31 cellular contexts compared by ENCODE assay signal in genomic region chr2:207477896-207478295, GRCh38.
"Had no signal": no experiment of that assay in that cellular context is flagged by ENCODE, and none has a peak within 500 bp of the region (broad histone marks: within the 10 kb centered on the region; RNA-seq: fewer than 3 reads in every experiment).

No MANE protein-coding gene starts in this region.

- H3K36me3 ChIP-seq: ascending aorta, cardiac muscle cell, MG63, WERI-Rb-1 had no signal

- H3K4me3 ChIP-seq: ascending aorta, cardiac muscle cell, MG63 had no signal

- DNase-seq: activated CD4-positive, alpha-beta memory T cell treated with anti-CD3 and anti-CD28 coated beads, Interleukin-2, amount 10 ng/mL, durations not matched to agents 7 days and 5 days; activated CD4-positive, alpha-beta T cell treated with anti-CD3 and anti-CD28 coated beads for 1 hour; activated CD4-positive, alpha-beta T cell treated with anti-CD3 and anti-CD28 coated beads for 48 hours; activated CD4-positive, CD25-positive, alpha-beta regulatory T cell; activated CD8-positive, alpha-beta memory T cell treated with anti-CD3 and anti-CD28 coated beads for 24 hours; activated CD8-positive, alpha-beta memory T cell treated with anti-CD3 and anti-CD28 coated beads, Interleukin-2, amount 10 ng/mL, durations not matched to agents 7 days and 5 days; activated CD8-positive, alpha-beta memory T cell treated with anti-CD3 and anti-CD28 coated beads, Interleukin-2, amount 50 U/mL, for 48 hours; activated gamma-delta T cell; activated naive CD4-positive, alpha-beta T cell treated with Interleukin-2 at 50 U/mL for 16 hours; activated naive CD8-positive, alpha-beta T cell treated with anti-CD3 and anti-CD28 coated beads, Interleukin-2, amount 10 ng/mL, durations not matched to agents 7 days and 5 days; activated T-cell treated with anti-CD3 and anti-CD28 coated beads, Interleukin-2, amount 50 U/mL, for 72 hours; amygdala; Kasumi-1; KG1; MG63; NCI-H1048; NCI-H1105 treated with DMSO at 0.1 percent for 48 hours; NCI-H1436; NCI-H1694; NCI-H1930; NCI-H2081 treated with DMSO at 0.1 percent for 48 hours; NCI-H510A; NCI-H526; NCI-H748 treated with DMSO at 0.1 percent for 48 hours; NK-92 treated with Interleukin-12 subunit alpha and Interleukin-12 subunit beta, amount 100 ng/mL, for 24 hours; PC-3; Right ventricle myocardium superior; T1000; WERI-Rb-1 had no signal

- H3K27ac ChIP-seq: ascending aorta, cardiac muscle cell, WERI-Rb-1 had no signal

- H3K9me3 ChIP-seq: ascending aorta, MG63 had no signal

- H3K27me3 ChIP-seq: ascending aorta, cardiac muscle cell, MG63 had no signal
